ENCODE assay signal across 7 cellular contexts in genomic region chr19:38469151-38469550, GRCh38. TPM values are rescaled to one million over a fixed set of nuclear protein-coding genes. Genes with fewer than 3 reads are reported as not detected.
"Had no signal": no experiment of that assay in that cellular context is flagged by ENCODE, and none has a peak within 500 bp of the region (broad histone marks: within the 10 kb centered on the region; RNA-seq: fewer than 3 reads in every experiment).

No MANE protein-coding gene starts in this region.

- H3K27ac ChIP-seq: HL-60 had no signal

- ATAC-seq: GM23338, HepG2 had no signal

- H3K4me3 ChIP-seq: GM23338 had no signal

- DNase-seq: H9, HCEC 1CT, KBM-7 had no signal

RNA-seq across cellular contexts. Expression of gene RYR1, which starts 35.7 kb away (rescaled TPM):
- total RNA-seq: HepG2, HT1080 had no signal

RNA-seq across cellular contexts. Expression of gene RASGRP4, which starts 43.1 kb away (rescaled TPM):
- total RNA-seq: HepG2, HT1080 had no signal
- polyA plus RNA-seq: HepG2 had no signal
